ENCODE assay signal across 19 cellular contexts in the genomic region with DNA sequence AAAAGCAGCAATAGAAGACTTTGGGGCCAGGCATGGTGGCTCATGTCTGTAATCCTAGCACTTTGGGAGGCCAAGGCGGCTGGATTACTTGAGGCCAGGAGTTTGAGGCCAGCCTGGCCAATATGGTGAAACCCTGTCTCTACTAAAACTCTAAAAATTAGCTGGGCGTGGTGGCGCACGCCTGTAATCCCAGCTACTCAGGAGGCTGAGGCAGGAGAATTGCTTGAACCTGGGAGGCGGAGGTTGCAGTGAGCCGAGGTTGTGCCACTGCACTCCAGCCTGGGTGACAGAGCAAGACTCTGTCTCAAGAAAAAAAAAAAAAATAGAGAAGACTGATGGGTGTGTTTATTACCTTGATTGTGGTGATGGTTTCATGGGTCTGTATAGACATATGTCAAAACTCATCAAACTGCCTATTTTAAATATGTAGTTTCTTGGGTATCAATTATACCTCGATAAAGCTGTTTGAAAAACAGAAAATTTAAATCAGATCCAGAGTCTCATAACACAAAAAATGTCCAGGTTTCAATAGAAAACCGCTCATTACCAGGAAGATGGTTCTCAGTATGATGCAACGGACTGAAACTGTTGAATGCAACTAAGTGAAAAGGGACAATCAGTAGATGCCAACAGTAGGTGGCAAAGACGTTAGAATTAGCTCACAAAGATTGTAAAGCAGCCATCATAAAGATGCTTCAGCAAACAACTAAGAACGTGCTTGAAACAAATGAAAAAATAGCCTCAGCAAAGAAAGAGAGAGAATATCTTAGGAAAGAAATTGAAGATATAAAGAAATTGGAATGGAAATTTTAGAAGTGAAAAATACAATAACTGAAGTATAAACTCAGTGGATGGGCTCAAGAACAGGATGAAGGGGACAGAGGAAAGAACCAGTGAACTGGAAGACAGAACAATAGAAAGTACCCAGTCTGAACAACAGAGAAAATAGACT. TPM values are rescaled to one million over a fixed set of nuclear protein-coding genes. Genes with fewer than 3 reads are reported as not detected.
"Had no signal": no experiment of that assay in that cellular context is flagged by ENCODE, and none has a peak within 500 bp of the region (broad histone marks: within the 10 kb centered on the region; RNA-seq: fewer than 3 reads in every experiment).

No MANE protein-coding gene starts in this region.

- FAIRE-seq: endometrium, kidney had no signal

- H3K4me1 Mint-ChIP-seq: activated CD4-positive, alpha-beta T cell treated with anti-CD3 and anti-CD28 coated beads, Interleukin-2, amount 10 ng/mL, durations not matched to agents 7 days and 5 days; activated naive CD4-positive, alpha-beta T cell treated with anti-CD3 and anti-CD28 coated beads, Interleukin-2, amount 50 U/mL, for 24 hours; central memory CD8-positive, alpha-beta T cell had no signal

- H3K36me3 Mint-ChIP-seq: activated naive CD4-positive, alpha-beta T cell treated with anti-CD3 and anti-CD28 coated beads, Interleukin-2, amount 50 U/mL, for 24 hours had no signal

- H3K27ac ChIP-seq: ascending aorta, coronary artery, gastrocnemius medialis, heart left ventricle, prostate gland, right atrium auricular region, stomach, testis, upper lobe of right lung had no signal

- DNase-seq: activated CD4-positive, alpha-beta T cell treated with anti-CD3 and anti-CD28 coated beads, Interleukin-2, amount 10 ng/mL, durations not matched to agents 7 days and 5 days; activated CD8-positive, alpha-beta memory T cell treated with anti-CD3 and anti-CD28 coated beads, Interleukin-2, amount 50 U/mL, for 4 hours; activated effector memory CD4-positive, alpha-beta T cell treated with anti-CD3 and anti-CD28 coated beads, Interleukin-2, amount 50 U/mL, for 16 hours; activated T-cell treated with anti-CD3 and anti-CD28 coated beads, Interleukin-2, amount 50 U/mL, for 48 hours; gastrocnemius medialis; heart left ventricle; kidney; stomach; T-helper 9 cell; testis; upper lobe of right lung had no signal

- H3K27me3 ChIP-seq: ascending aorta, right atrium auricular region, testis had no signal

- H3K9me3 ChIP-seq: ascending aorta, gastrocnemius medialis, heart left ventricle, prostate gland, right atrium auricular region, stomach, testis, upper lobe of right lung had no signal

- H3K4me3 Mint-ChIP-seq: activated CD4-positive, alpha-beta T cell treated with anti-CD3 and anti-CD28 coated beads, Interleukin-2, amount 10 ng/mL, durations not matched to agents 7 days and 5 days; activated naive CD4-positive, alpha-beta T cell treated with anti-CD3 and anti-CD28 coated beads, Interleukin-2, amount 50 U/mL, for 24 hours; central memory CD8-positive, alpha-beta T cell had no signal

- ATAC-seq: gastrocnemius medialis, heart left ventricle, left lobe of liver, upper lobe of right lung had no signal

- H3K4me1 ChIP-seq: ascending aorta, gastrocnemius medialis, prostate gland, stomach, testis, upper lobe of right lung had no signal

- H3K36me3 ChIP-seq: ascending aorta, gastrocnemius medialis, heart left ventricle, prostate gland, right atrium auricular region, stomach, upper lobe of right lung had no signal

- H3K27ac Mint-ChIP-seq: activated CD4-positive, alpha-beta T cell treated with anti-CD3 and anti-CD28 coated beads, Interleukin-2, amount 10 ng/mL, durations not matched to agents 7 days and 5 days; activated naive CD4-positive, alpha-beta T cell treated with anti-CD3 and anti-CD28 coated beads, Interleukin-2, amount 50 U/mL, for 24 hours had no signal

- H3K4me3 ChIP-seq: ascending aorta, coronary artery, gastrocnemius medialis, heart left ventricle, prostate gland, right atrium auricular region, stomach, testis, upper lobe of right lung had no signal

- H3K9me3 Mint-ChIP-seq: activated CD4-positive, alpha-beta T cell treated with anti-CD3 and anti-CD28 coated beads, Interleukin-2, amount 10 ng/mL, durations not matched to agents 7 days and 5 days; activated naive CD4-positive, alpha-beta T cell treated with anti-CD3 and anti-CD28 coated beads, Interleukin-2, amount 50 U/mL, for 24 hours; central memory CD8-positive, alpha-beta T cell had no signal

RNA-seq across cellular contexts. Expression of a gene that starts 33.1 kb away (rescaled TPM):
- total RNA-seq: activated CD4-positive, alpha-beta T cell treated with anti-CD3 and anti-CD28 coated beads, Interleukin-2, amount 10 ng/mL, durations not matched to agents 7 days and 5 days had no signal

RNA-seq across cellular contexts. Expression of a gene that starts 42.2 kb away (rescaled TPM):
- total RNA-seq: activated CD4-positive, alpha-beta T cell treated with anti-CD3 and anti-CD28 coated beads, Interleukin-2, amount 10 ng/mL, durations not matched to agents 7 days and 5 days had no signal
